In the genomic region with DNA sequence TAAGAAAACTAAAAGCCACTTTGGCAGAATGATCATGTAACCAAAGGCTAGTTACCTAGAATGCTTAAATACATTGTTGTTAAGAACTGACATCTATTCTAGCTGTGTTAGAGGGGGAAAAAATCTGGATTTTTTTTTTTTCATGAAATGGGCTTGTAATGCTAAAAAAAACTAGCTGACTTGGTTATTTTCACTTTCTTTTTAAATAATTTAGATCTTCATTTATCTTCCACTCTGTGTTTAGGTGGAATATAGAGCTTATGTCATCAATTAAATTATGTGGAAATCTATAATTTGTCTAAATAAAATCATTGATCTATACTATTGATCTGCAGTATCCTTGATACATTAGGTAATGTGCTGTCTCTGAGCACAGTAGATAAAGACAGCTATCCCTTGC, we compare ENCODE assay signal across 22 cellular contexts.
DNase-seq lines count a peak whose midpoint lies in the region; ATAC-seq and TF ChIP-seq lines count a peak whose summit lies in the region.
"Had no signal": no experiment of that assay in that cellular context is flagged by ENCODE, and none has a peak within 500 bp of the region (broad histone marks: within the 10 kb centered on the region; RNA-seq: fewer than 3 reads in every experiment).

No MANE protein-coding gene starts in this region.

- POLR2A ChIA-PET in WTC11 (lab: Charles Lee), result no interaction called here

- no peaks in the 10 kb centered on the region for H3K9me3 ChIP-seq in left ventricle myocardium inferior (replicated peaks)
- H3K9me3 ChIP-seq: mucosa of descending colon, upper lobe of right lung had no signal

- H3K27ac Mint-ChIP-seq in WTC11, result peak overlapping the region; percentile 87; the same call in 1 of the 2 replicates
- peak overlapping the region in 1 of 6 donors; percentile 44 for H3K27ac Mint-ChIP-seq in immature natural killer cell
- H3K27ac Mint-ChIP-seq: stimulated activated naive CD8-positive, alpha-beta T cell treated with anti-CD3 and anti-CD28 coated beads, Interleukin-15, Interleukin-2, amounts not matched to agents 100 ng/mL and 50 ng/mL, for 24 hours had no signal

- H3K4me1 ChIP-seq in left ventricle myocardium inferior, result peaks cover 62% of the 10 kb centered on the region

- no peaks in the 10 kb centered on the region for H3K36me3 ChIP-seq in left ventricle myocardium inferior
- H3K36me3 ChIP-seq: upper lobe of right lung had no signal

- no peak for ATAC-seq in left ventricle myocardium superior
- no peak for ATAC-seq in WTC11
- ATAC-seq in HG03432 (IDR thresholded peaks at IDR 0.05; ENCODE audit: unreplicated experiment), result no peak
- ATAC-seq: mucosa of descending colon, Right ventricle myocardium inferior, upper lobe of right lung had no signal

- peak overlapping the region; percentile 14 for H3K4me3 ChIP-seq in left ventricle myocardium inferior
- H3K4me3 ChIP-seq: mucosa of descending colon, upper lobe of right lung had no signal

- H3K27ac ChIP-seq in left ventricle myocardium inferior (replicated peaks) (peak overlapping the region; percentile 20), substantia nigra (ENCODE audit: low read depth, low read length, poor library complexity, severe bottlenecking) (peak overlapping the region; percentile 37)
- H3K27ac ChIP-seq: parathyroid adenoma, upper lobe of right lung had no signal

- DNase-seq in left ventricle myocardium inferior (no peak), left ventricle myocardium superior (no peak), WTC11 (ENCODE audit: low spot score) (no peak), immature natural killer cell (no peak), substantia nigra (lab: John Stamatoyannopoulos, UW) (no peak), NCI-H128 (lab: John Stamatoyannopoulos, UW; ENCODE audit: unreplicated experiment) (no peak), NOMO-1 treated with dmso at 0.1 percent for 144 hours (lab: John Stamatoyannopoulos, UW; ENCODE audit: unreplicated experiment) (no peak)
- DNase-seq: activated CD4-positive, CD25-positive, alpha-beta regulatory T cell treated with anti-CD3 and anti-CD28 coated beads, Interleukin-2, amount 50 U/mL, for 72 hours; activated gamma-delta T cell treated with Interleukin-2 at 50 U/mL for 16 hours; amniotic stem cell; central memory CD4-positive, alpha-beta T cell; endodermal cell; foreskin fibroblast; mucosa of descending colon; NCI-H2029; NCI-H446 treated with DMSO at 0.1 percent for 48 hours; stimulated activated CD4-positive, alpha-beta T cell treated with anti-CD3 and anti-CD28 coated beads, Interleukin-1b, Interleukin-23, amount 100 ng/mL, for 48 hours; upper lobe of right lung had no signal

- H3K27me3 ChIP-seq in left ventricle myocardium inferior (ENCODE audit: low read depth), result no peaks in the 10 kb centered on the region
- H3K27me3 ChIP-seq: upper lobe of right lung had no signal

- H3K36me3 Mint-ChIP-seq in WTC11 (no peaks in the 10 kb centered on the region), immature natural killer cell (no peaks in the 10 kb centered on the region)

- H3K4me1 Mint-ChIP-seq in WTC11 (peaks cover 59% of the 10 kb centered on the region), immature natural killer cell (peaks cover 27 to 54% of the 10 kb centered on the region in 2 donors)

- intact Hi-C loops in left ventricle myocardium inferior (cut with micrococcal nuclease) (no loop called here), left ventricle myocardium superior (cut with micrococcal nuclease) (no loop called here)

- no peaks in the 10 kb centered on the region for H3K9me3 Mint-ChIP-seq in WTC11
- H3K9me3 Mint-ChIP-seq in immature natural killer cell, result no peaks in the 10 kb centered on the region
- H3K9me3 Mint-ChIP-seq: endodermal cell; stimulated activated naive CD8-positive, alpha-beta T cell treated with anti-CD3 and anti-CD28 coated beads, Interleukin-15, Interleukin-2, amounts not matched to agents 100 ng/mL and 50 ng/mL, for 24 hours had no signal

- TF ChIP-seq CTCF in left ventricle myocardium inferior (IDR thresholded peaks at IDR 0.05; ENCODE audit: borderline replicate concordance), result no peak
- no peak for TF ChIP-seq CTCF in WTC11 (IDR thresholded peaks at IDR 0.05)

- H3K27me3 Mint-ChIP-seq in WTC11 (ENCODE audit: low read depth) (no peaks in the 10 kb centered on the region), immature natural killer cell (ENCODE audit: low read depth in 3 of 3) (peaks cover 0 to 1% (median 0%) of the 10 kb centered on the region in 3 donors)
- H3K27me3 Mint-ChIP-seq: stimulated activated naive CD8-positive, alpha-beta T cell treated with anti-CD3 and anti-CD28 coated beads, Interleukin-15, Interleukin-2, amounts not matched to agents 100 ng/mL and 50 ng/mL, for 24 hours had no signal

- no peak overlapping the region for H3K4me3 Mint-ChIP-seq in WTC11
- H3K4me3 Mint-ChIP-seq in immature natural killer cell, result peak overlapping the region in 3 of 5 donors; percentile 7 to 39 (median 28)
- H3K4me3 Mint-ChIP-seq: endodermal cell; stimulated activated naive CD8-positive, alpha-beta T cell treated with anti-CD3 and anti-CD28 coated beads, Interleukin-15, Interleukin-2, amounts not matched to agents 100 ng/mL and 50 ng/mL, for 24 hours had no signal

- CTCF ChIA-PET in WTC11 (lab: Charles Lee), result interaction anchor here (0.6 to 1.9 kb wide), 2 partner anchors 11 to 203 kb away, joined by 3 to 7 read pairs; no protein-coding TSS in a partner anchor

TF ChIP-seq in WTC11, 78 proteins besides CTCF, POLR2A, EP300 and RAD21 (continues in another document):
- TF ChIP-seq CBFB (CRISPR knock-in tag; IDR thresholded peaks at IDR 0.05; ENCODE audit: low read depth), result no peak
- no peak for TF ChIP-seq TCF7 (CRISPR knock-in tag; IDR thresholded peaks at IDR 0.05; ENCODE audit: low read depth)
- TF ChIP-seq, protein P1, sequence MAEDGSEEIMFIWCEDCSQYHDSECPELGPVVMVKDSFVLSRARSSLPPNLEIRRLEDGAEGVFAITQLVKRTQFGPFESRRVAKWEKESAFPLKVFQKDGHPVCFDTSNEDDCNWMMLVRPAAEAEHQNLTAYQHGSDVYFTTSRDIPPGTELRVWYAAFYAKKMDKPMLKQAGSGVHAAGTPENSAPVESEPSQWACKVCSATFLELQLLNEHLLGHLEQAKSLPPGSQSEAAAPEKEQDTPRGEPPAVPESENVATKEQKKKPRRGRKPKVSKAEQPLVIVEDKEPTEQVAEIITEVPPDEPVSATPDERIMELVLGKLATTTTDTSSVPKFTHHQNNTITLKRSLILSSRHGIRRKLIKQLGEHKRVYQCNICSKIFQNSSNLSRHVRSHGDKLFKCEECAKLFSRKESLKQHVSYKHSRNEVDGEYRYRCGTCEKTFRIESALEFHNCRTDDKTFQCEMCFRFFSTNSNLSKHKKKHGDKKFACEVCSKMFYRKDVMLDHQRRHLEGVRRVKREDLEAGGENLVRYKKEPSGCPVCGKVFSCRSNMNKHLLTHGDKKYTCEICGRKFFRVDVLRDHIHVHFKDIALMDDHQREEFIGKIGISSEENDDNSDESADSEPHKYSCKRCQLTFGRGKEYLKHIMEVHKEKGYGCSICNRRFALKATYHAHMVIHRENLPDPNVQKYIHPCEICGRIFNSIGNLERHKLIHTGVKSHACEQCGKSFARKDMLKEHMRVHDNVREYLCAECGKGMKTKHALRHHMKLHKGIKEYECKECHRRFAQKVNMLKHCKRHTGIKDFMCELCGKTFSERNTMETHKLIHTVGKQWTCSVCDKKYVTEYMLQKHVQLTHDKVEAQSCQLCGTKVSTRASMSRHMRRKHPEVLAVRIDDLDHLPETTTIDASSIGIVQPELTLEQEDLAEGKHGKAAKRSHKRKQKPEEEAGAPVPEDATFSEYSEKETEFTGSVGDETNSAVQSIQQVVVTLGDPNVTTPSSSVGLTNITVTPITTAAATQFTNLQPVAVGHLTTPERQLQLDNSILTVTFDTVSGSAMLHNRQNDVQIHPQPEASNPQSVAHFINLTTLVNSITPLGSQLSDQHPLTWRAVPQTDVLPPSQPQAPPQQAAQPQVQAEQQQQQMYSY (CRISPR knock-in tag; IDR thresholded peaks at IDR 0.05), result no peak
- TF ChIP-seq, protein P2, sequence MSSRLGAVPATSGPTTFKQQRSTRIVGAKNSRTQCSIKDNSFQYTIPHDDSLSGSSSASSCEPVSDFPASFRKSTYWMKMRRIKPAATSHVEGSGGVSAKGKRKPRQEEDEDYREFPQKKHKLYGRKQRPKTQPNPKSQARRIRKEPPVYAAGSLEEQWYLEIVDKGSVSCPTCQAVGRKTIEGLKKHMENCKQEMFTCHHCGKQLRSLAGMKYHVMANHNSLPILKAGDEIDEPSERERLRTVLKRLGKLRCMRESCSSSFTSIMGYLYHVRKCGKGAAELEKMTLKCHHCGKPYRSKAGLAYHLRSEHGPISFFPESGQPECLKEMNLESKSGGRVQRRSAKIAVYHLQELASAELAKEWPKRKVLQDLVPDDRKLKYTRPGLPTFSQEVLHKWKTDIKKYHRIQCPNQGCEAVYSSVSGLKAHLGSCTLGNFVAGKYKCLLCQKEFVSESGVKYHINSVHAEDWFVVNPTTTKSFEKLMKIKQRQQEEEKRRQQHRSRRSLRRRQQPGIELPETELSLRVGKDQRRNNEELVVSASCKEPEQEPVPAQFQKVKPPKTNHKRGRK (CRISPR knock-in tag; IDR thresholded peaks at IDR 0.05; ENCODE audit: borderline replicate concordance), result no peak
- TF ChIP-seq, protein P3, sequence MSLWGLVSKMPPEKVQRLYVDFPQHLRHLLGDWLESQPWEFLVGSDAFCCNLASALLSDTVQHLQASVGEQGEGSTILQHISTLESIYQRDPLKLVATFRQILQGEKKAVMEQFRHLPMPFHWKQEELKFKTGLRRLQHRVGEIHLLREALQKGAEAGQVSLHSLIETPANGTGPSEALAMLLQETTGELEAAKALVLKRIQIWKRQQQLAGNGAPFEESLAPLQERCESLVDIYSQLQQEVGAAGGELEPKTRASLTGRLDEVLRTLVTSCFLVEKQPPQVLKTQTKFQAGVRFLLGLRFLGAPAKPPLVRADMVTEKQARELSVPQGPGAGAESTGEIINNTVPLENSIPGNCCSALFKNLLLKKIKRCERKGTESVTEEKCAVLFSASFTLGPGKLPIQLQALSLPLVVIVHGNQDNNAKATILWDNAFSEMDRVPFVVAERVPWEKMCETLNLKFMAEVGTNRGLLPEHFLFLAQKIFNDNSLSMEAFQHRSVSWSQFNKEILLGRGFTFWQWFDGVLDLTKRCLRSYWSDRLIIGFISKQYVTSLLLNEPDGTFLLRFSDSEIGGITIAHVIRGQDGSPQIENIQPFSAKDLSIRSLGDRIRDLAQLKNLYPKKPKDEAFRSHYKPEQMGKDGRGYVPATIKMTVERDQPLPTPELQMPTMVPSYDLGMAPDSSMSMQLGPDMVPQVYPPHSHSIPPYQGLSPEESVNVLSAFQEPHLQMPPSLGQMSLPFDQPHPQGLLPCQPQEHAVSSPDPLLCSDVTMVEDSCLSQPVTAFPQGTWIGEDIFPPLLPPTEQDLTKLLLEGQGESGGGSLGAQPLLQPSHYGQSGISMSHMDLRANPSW (CRISPR knock-in tag; conservative IDR thresholded peaks at IDR 0.05; ENCODE audit: low read depth), result no peak
- no peak for TF ChIP-seq CREB1 (CRISPR knock-in tag; IDR thresholded peaks at IDR 0.05)
